In genomic region chr22:29642694-29643093, GRCh38 we compare ENCODE assay signal across 14 cellular contexts.
"Had no signal": no experiment of that assay in that cellular context is flagged by ENCODE, and none has a peak within 500 bp of the region (broad histone marks: within the 10 kb centered on the region; RNA-seq: fewer than 3 reads in every experiment).

No MANE protein-coding gene starts in this region.

- ATAC-seq: esophagus mucosa; left lung; naive thymus-derived CD4-positive, alpha-beta T cell; upper lobe of right lung had no signal

- DNase-seq: activated CD4-positive, alpha-beta T cell treated with anti-CD3 and anti-CD28 coated beads, Interleukin-2, amount 50 U/mL, for 1 hour; activated CD4-positive, CD25-positive, alpha-beta regulatory T cell; activated naive CD4-positive, alpha-beta T cell treated with anti-CD3 and anti-CD28 coated beads for 36 hours; hippocampal formation; left lung; mucosa of descending colon; naive thymus-derived CD4-positive, alpha-beta T cell; sigmoid colon; stimulated activated CD4-positive, alpha-beta T cell treated with anti-CD3 and anti-CD28 coated beads, Interleukin-1b, Interleukin-23, amount 100 ng/mL, for 48 hours; upper lobe of right lung had no signal

- H3K27me3 Mint-ChIP-seq: naive thymus-derived CD4-positive, alpha-beta T cell had no signal

- H3K4me3 Mint-ChIP-seq: activated naive CD4-positive, alpha-beta T cell treated with anti-CD3 and anti-CD28 coated beads for 36 hours had no signal

- H3K27ac ChIP-seq: dorsolateral prefrontal cortex, left lung, neutrophil, thoracic aorta, upper lobe of right lung had no signal

- H3K27ac Mint-ChIP-seq: activated naive CD4-positive, alpha-beta T cell treated with anti-CD3 and anti-CD28 coated beads for 36 hours had no signal

- H3K9me3 Mint-ChIP-seq: activated naive CD4-positive, alpha-beta T cell treated with anti-CD3 and anti-CD28 coated beads for 36 hours; naive thymus-derived CD4-positive, alpha-beta T cell had no signal
